Comparison of ENCODE assay signal across 11 cellular contexts in genomic region chr1:16666502-16667421, GRCh38. TPM values are rescaled to one million over a fixed set of nuclear protein-coding genes. Genes with fewer than 3 reads are reported as not detected.
DNase-seq lines count a peak whose midpoint lies in the region; ATAC-seq and TF ChIP-seq lines count a peak whose summit lies in the region.
"Not testable (repeated sequence)": the region's sequence is repeated elsewhere in the genome, so short reads cannot be mapped to it uniquely, and the experiment has no call there.
"Had no signal": no experiment of that assay in that cellular context is flagged by ENCODE, and none has a peak within 500 bp of the region (broad histone marks: within the 10 kb centered on the region; RNA-seq: fewer than 3 reads in every experiment).

Gene RNU1-3, minus strand, starts transcription at chr1:16666948.

- not testable (repeated sequence) for DNase-seq in activated CD8-positive, alpha-beta T cell treated with anti-CD3 and anti-CD28 coated beads, Interleukin-2, amount 10 ng/mL, durations not matched to agents 7 days and 5 days; endodermal cell; memory B cell (ENCODE audit: low spot score in 2 of 2); upper lobe of left lung

- not testable (repeated sequence) for H3K4me1 ChIP-seq in endodermal cell (ENCODE audit: control insufficient read depth, insufficient read depth, low read length); upper lobe of left lung

- H3K27me3 ChIP-seq in endodermal cell (ENCODE audit: control insufficient read depth, insufficient read depth, low read length, poor library complexity, severe bottlenecking); upper lobe of left lung: not testable (repeated sequence)

- not testable (repeated sequence) for H3K4me3 ChIP-seq in endodermal cell (ENCODE audit: low read length); upper lobe of left lung

- POLR2A ChIA-PET in activated CD8-positive, alpha-beta T cell treated with anti-CD3 and anti-CD28 coated beads, Interleukin-2, amount 10 ng/mL, durations not matched to agents 7 days and 5 days (lab: Charles Lee), result not testable (repeated sequence)

- H3K4me1 Mint-ChIP-seq in activated CD8-positive, alpha-beta T cell treated with anti-CD3 and anti-CD28 coated beads, Interleukin-2, amount 10 ng/mL, durations not matched to agents 7 days and 5 days (ENCODE audit: low read depth); endodermal cell; memory B cell: not testable (repeated sequence)

- not testable (repeated sequence) for TF ChIP-seq POLR2A in upper lobe of left lung (IDR thresholded peaks at IDR 0.05)

- H3K36me3 Mint-ChIP-seq in activated CD8-positive, alpha-beta T cell treated with anti-CD3 and anti-CD28 coated beads, Interleukin-2, amount 10 ng/mL, durations not matched to agents 7 days and 5 days (ENCODE audit: low read depth); endodermal cell (ENCODE audit: low read depth); memory B cell: not testable (repeated sequence)

- not testable (repeated sequence) for H3K27ac Mint-ChIP-seq in activated CD8-positive, alpha-beta T cell treated with anti-CD3 and anti-CD28 coated beads, Interleukin-2, amount 10 ng/mL, durations not matched to agents 7 days and 5 days; endodermal cell; memory B cell

- no CpG with 5 or more reads among the region's 46 CpGs for WGBS in endodermal cell (ENCODE audit: insufficient coverage in 1 of 2, insufficient read length in 1 of 2), 2 experiments
- no CpG with 5 or more reads among the region's 46 CpGs for WGBS in upper lobe of left lung, 2 donors

- not testable (repeated sequence) for H3K27me3 Mint-ChIP-seq in activated CD8-positive, alpha-beta T cell treated with anti-CD3 and anti-CD28 coated beads, Interleukin-2, amount 10 ng/mL, durations not matched to agents 7 days and 5 days (ENCODE audit: low read depth); endodermal cell (ENCODE audit: insufficient read depth); memory B cell

- H3K9ac ChIP-seq in endodermal cell (ENCODE audit: extremely low read depth, low read length, poor library complexity, severe bottlenecking), result not testable (repeated sequence)

- not testable (repeated sequence) for H3K9me3 ChIP-seq in endodermal cell (ENCODE audit: control insufficient read depth, low read length); upper lobe of left lung

- not testable (repeated sequence) for TF ChIP-seq CTCF in endodermal cell (conservative IDR thresholded peaks at IDR 0.05); upper lobe of left lung (IDR thresholded peaks at IDR 0.05)

- H3K4me3 Mint-ChIP-seq in activated CD8-positive, alpha-beta T cell treated with anti-CD3 and anti-CD28 coated beads, Interleukin-2, amount 10 ng/mL, durations not matched to agents 7 days and 5 days; endodermal cell; memory B cell: not testable (repeated sequence)

- TF ChIP-seq EP300 in upper lobe of left lung (IDR thresholded peaks at IDR 0.05), result not testable (repeated sequence)

- H3K27ac ChIP-seq in endodermal cell (ENCODE audit: low read depth, low read length); upper lobe of left lung: not testable (repeated sequence)

- ATAC-seq in GM18519 (IDR thresholded peaks at IDR 0.05; ENCODE audit: low FRiP score, unreplicated experiment) (peak; percentile 68), GM21423 (IDR thresholded peaks at IDR 0.05; ENCODE audit: unreplicated experiment) (peak; percentile 95), HG02870 (IDR thresholded peaks at IDR 0.05; ENCODE audit: unreplicated experiment) (peak; percentile 59), HG03469 (IDR thresholded peaks at IDR 0.05; ENCODE audit: unreplicated experiment) (peak; percentile 70), memory B cell (ENCODE audit: low read depth) (peak; percentile 94), upper lobe of left lung (ENCODE audit: low FRiP score in 2 of 2) (peak; percentile 89 to 97)
- ATAC-seq in activated CD8-positive, alpha-beta T cell treated with anti-CD3 and anti-CD28 coated beads, Interleukin-2, amount 10 ng/mL, durations not matched to agents 7 days and 5 days, result peak; percentile 99

- not testable (repeated sequence) for H3K36me3 ChIP-seq in endodermal cell (ENCODE audit: control insufficient read depth, insufficient read depth, low read length); upper lobe of left lung

- CTCF ChIA-PET in activated CD8-positive, alpha-beta T cell treated with anti-CD3 and anti-CD28 coated beads, Interleukin-2, amount 10 ng/mL, durations not matched to agents 7 days and 5 days (lab: Charles Lee), result not testable (repeated sequence)

- H3K9me3 Mint-ChIP-seq in activated CD8-positive, alpha-beta T cell treated with anti-CD3 and anti-CD28 coated beads, Interleukin-2, amount 10 ng/mL, durations not matched to agents 7 days and 5 days (ENCODE audit: insufficient read depth); endodermal cell; memory B cell: not testable (repeated sequence)

RNA-seq across cellular contexts. Expression of gene RNU1-3, which starts in this region (rescaled TPM):
- 1,000 to 10,000 TPM; 1,730 to 2,232 TPM for total RNA-seq in activated CD8-positive, alpha-beta T cell treated with anti-CD3 and anti-CD28 coated beads, Interleukin-2, amount 10 ng/mL, durations not matched to agents 7 days and 5 days
- 1,000 to 10,000 TPM; 2,483 to 3,611 TPM for total RNA-seq in endodermal cell
- 11,872 TPM for polyA plus RNA-seq in endodermal cell (2013, experiment 1 of 2)
- polyA plus RNA-seq in endodermal cell (2013, experiment 2 of 2), result 14,577 TPM
- total RNA-seq in upper lobe of left lung, result over 10,000 TPM in 1 of 6 donors, 1,000 to 10,000 TPM in 2, under 1 TPM in 3; under 0.01 to 14,413 (median 1,360) TPM
- total RNA-seq: GM23248 had no signal
- polyA plus RNA-seq: adipose tissue; CD4-positive, alpha-beta memory T cell; GM23248 had no signal
